Comparison of ENCODE assay signal across 8 cellular contexts in the genomic region with DNA sequence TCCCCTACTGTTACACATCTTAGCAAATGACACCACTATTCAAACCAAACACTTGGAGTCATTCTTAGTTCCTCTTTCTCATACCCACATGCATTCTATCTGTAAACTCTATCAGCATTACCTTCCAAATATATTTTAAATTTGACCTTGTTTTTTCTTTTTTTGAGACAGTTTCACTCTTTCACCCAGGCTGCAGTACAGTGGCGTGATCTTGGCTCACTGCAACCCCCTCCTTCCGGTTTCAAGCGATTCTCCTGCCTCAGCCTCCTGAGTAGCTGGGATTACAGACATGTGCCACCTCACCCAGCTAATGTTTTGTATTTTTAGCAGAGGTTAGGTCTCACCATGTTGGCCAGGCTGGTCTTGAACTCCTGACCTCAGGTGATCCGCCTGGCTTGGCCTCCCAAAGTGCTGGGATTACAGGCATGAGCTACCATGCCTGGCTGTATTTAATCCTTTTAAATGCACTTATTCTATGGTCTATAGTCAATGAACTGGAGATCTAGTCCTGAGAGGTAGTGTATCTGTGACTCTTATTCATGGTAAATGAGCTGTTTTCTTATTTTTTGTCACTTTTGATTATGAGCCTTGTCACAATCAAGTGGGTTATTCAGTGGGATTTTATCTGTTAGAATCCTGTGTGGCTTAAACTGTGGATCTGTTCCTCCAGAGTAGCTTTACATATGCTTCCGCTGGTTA.
DNase-seq lines count a peak whose midpoint lies in the region; ATAC-seq, FAIRE-seq and TF ChIP-seq lines count a peak whose summit lies in the region.

No MANE protein-coding gene starts in this region.

- WGBS in thyroid gland, 2 donors: 74 to 76% methylated on average over 5 of the region's 5 CpGs

- peak; percentile 62 for ATAC-seq in GM18873 (IDR thresholded peaks at IDR 0.05; ENCODE audit: low FRiP score, unreplicated experiment)
- ATAC-seq in HG02870 (IDR thresholded peaks at IDR 0.05; ENCODE audit: unreplicated experiment): peak; percentile 56
- ATAC-seq in natural killer cell treated with Interleukin-12 subunit alpha and Interleukin-12 subunit beta and Interleukin-15 and Interleukin-18, amount 100 ng/mL, for 72 hours: peak in 1 of 2 donors; percentile 54

- H3K27ac Mint-ChIP-seq in natural killer cell treated with Interleukin-12 subunit alpha and Interleukin-12 subunit beta and Interleukin-15 and Interleukin-18, amount 100 ng/mL, for 72 hours: peak overlapping the region; percentile 72 to 81

- TF ChIP-seq CTCF in thyroid gland (IDR thresholded peaks at IDR 0.05): no peak

- no peaks in the 10 kb centered on the region for H3K36me3 ChIP-seq in thyroid gland

- intact Hi-C loops in thyroid gland (cut with DNase I): no loop called here

- H3K9me3 Mint-ChIP-seq in natural killer cell treated with Interleukin-12 subunit alpha and Interleukin-12 subunit beta and Interleukin-15 and Interleukin-18, amount 100 ng/mL, for 72 hours: no peaks in the 10 kb centered on the region

- peaks cover 15 to 25% of the 10 kb centered on the region in 2 donors for H3K4me1 ChIP-seq in thyroid gland

- FAIRE-seq in urothelium cell line (lab: Jason Lieb, UNC): no peak

- no peaks in the 10 kb centered on the region for H3K36me3 Mint-ChIP-seq in natural killer cell treated with Interleukin-12 subunit alpha and Interleukin-12 subunit beta and Interleukin-15 and Interleukin-18, amount 100 ng/mL, for 72 hours

- H3K9me3 ChIP-seq in thyroid gland: no peaks in the 10 kb centered on the region

- peaks cover 46 to 50% of the 10 kb centered on the region in 2 donors for H3K4me1 Mint-ChIP-seq in natural killer cell treated with Interleukin-12 subunit alpha and Interleukin-12 subunit beta and Interleukin-15 and Interleukin-18, amount 100 ng/mL, for 72 hours (ENCODE audit: low read depth in 2 of 2)

- H3K27ac ChIP-seq in thyroid gland: no peak overlapping the region

- no peaks in the 10 kb centered on the region for H3K27me3 ChIP-seq in thyroid gland

- no peaks in the 10 kb centered on the region for H3K27me3 Mint-ChIP-seq in natural killer cell treated with Interleukin-12 subunit alpha and Interleukin-12 subunit beta and Interleukin-15 and Interleukin-18, amount 100 ng/mL, for 72 hours

- no peak for TF ChIP-seq POLR2A in thyroid gland (IDR thresholded peaks at IDR 0.05)

- no peak overlapping the region for H3K4me3 ChIP-seq in thyroid gland (replicated peaks in 1 of 3)

- peak overlapping the region; percentile 51 for H3K4me3 Mint-ChIP-seq in natural killer cell treated with Interleukin-12 subunit alpha and Interleukin-12 subunit beta and Interleukin-15 and Interleukin-18, amount 100 ng/mL, for 72 hours

- DNase-seq in OCI-M1 (lab: John Stamatoyannopoulos, UW) (peak; percentile 89), NCI-H2196 (lab: John Stamatoyannopoulos, UW; ENCODE audit: unreplicated experiment) (no peak), GDM1 (lab: John Stamatoyannopoulos, UW) (no peak), thyroid gland (no peak), urothelium cell line (ENCODE audit: low spot score) (no peak)
- no peak for DNase-seq in natural killer cell treated with Interleukin-12 subunit alpha and Interleukin-12 subunit beta and Interleukin-15 and Interleukin-18, amount 100 ng/mL, for 72 hours (ENCODE audit: low spot score)
